ENCODE assay signal across 2 cellular contexts in the genomic region with DNA sequence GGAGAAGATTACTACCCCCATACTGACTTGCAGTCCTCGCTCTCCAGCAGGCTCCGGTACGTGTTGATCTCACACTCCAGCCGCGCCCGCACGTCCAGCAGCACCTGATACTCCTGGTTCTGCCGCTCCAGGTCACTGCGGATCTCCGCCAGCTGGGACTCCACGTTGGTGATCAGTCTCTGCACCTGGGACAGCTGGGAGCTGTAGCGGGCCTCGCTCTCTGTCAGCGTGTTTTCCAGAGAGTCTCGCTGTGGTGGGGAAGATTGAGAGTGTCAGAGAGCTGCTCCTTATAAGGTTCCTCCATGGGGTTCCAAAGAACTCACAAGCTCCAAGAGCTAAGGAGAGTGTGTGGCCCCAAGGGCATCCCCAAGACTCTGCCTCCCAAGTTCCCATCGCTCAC. TPM values are rescaled to one million over a fixed set of nuclear protein-coding genes. Genes with fewer than 3 reads are reported as not detected.
"Had no signal": no experiment of that assay in that cellular context is flagged by ENCODE, and none has a peak within 500 bp of the region (broad histone marks: within the 10 kb centered on the region; RNA-seq: fewer than 3 reads in every experiment).

No MANE protein-coding gene starts in this region.

RNA-seq across cellular contexts. Expression of a gene that starts 4.2 kb away (rescaled TPM):
- total RNA-seq: G401, GM12878 had no signal
- polyA plus RNA-seq: GM12878 had no signal

RNA-seq across cellular contexts. Expression of a gene that starts 23.2 kb away (rescaled TPM):
- total RNA-seq: G401, GM12878 had no signal
- polyA plus RNA-seq: GM12878 had no signal

RNA-seq across cellular contexts. Expression of a gene that starts 30.9 kb away (rescaled TPM):
- total RNA-seq: G401 had no signal

RNA-seq across cellular contexts. Expression of a gene that starts 35.7 kb away (rescaled TPM):
- total RNA-seq: G401, GM12878 had no signal
- polyA plus RNA-seq: GM12878 had no signal

RNA-seq across cellular contexts. Expression of a gene that starts 37.3 kb away (rescaled TPM):
- total RNA-seq: G401, GM12878 had no signal
